Comparison of ENCODE assay signal across 20 cellular contexts in genomic region chr1:64167176-64167575, GRCh38. TPM values are rescaled to one million over a fixed set of nuclear protein-coding genes. Genes with fewer than 3 reads are reported as not detected.
A peak's percentile ranks its signal among the peaks of the same experiment; 100 is the strongest.
DNase-seq lines count a peak whose midpoint lies in the region; ATAC-seq and TF ChIP-seq lines count a peak whose summit lies in the region.
"Had no signal": no experiment of that assay in that cellular context is flagged by ENCODE, and none has a peak within 500 bp of the region (broad histone marks: within the 10 kb centered on the region; RNA-seq: fewer than 3 reads in every experiment).

No MANE protein-coding gene starts in this region.

- in situ Hi-C loops in G401 (cut with HindIII; ENCODE audit: low sequenced_read_pairs), result no loop called here

- H3K9me3 ChIP-seq in osteoblast (ENCODE audit: low read depth, low read length), result no peaks in the 10 kb centered on the region
- H3K9me3 ChIP-seq: BE2C had no signal

- peak overlapping the region; percentile 73 for H3K27ac ChIP-seq in osteoblast (ENCODE audit: low read depth, low read length)
- H3K27ac ChIP-seq: HL-60 had no signal

- no peak overlapping the region for H3K4me3 ChIP-seq in osteoblast (ENCODE audit: insufficient read depth, low read length)
- H3K4me3 ChIP-seq: K562 had no signal

- H4K20me1 ChIP-seq in osteoblast (ENCODE audit: insufficient read depth, low read length), result no peaks in the 10 kb centered on the region

- no peak for ATAC-seq in omental fat pad (ENCODE audit: low FRiP score)
- ATAC-seq: K562 had no signal

- H3K4me1 ChIP-seq in osteoblast (ENCODE audit: insufficient read depth, low read length), result peaks cover 42% of the 10 kb centered on the region

- peaks cover 3% of the 10 kb centered on the region for H3K36me3 ChIP-seq in osteoblast (ENCODE audit: insufficient read depth, low read length)

- peak; percentile 40 for DNase-seq in GM03348 (ENCODE audit: low spot score)
- DNase-seq in astrocyte of the hippocampus (ENCODE audit: low read depth, low spot score), result peak; percentile 68
- DNase-seq in fibroblast of peridontal ligament (ENCODE audit: extremely low read depth), result peak; percentile 97
- no peak for DNase-seq in osteoblast (ENCODE audit: insufficient read length, low spot score, missing footprints)
- DNase-seq in G401 (ENCODE audit: low spot score), result no peak
- DNase-seq in NCI-H774 (lab: John Stamatoyannopoulos, UW), result no peak
- no peak for DNase-seq in omental fat pad (ENCODE audit: low spot score)
- DNase-seq in NCI-H1436 (lab: John Stamatoyannopoulos, UW), result no peak
- DNase-seq: BE2C; CD4-positive, alpha-beta memory T cell; HCEC 1CT; NCI-H1417 treated with DMSO at 0.1 percent for 48 hours; NCI-H2029; NCI-H2171 treated with DMSO at 0.1 percent for 48 hours; NCI-H748 treated with DMSO at 0.1 percent for 48 hours; RPMI8226 had no signal

- H3K27me3 ChIP-seq in osteoblast (ENCODE audit: insufficient read depth, low read length), result no peaks in the 10 kb centered on the region
- H3K27me3 ChIP-seq: BE2C had no signal

- H2AFZ ChIP-seq in osteoblast (ENCODE audit: low read length), result no peak overlapping the region

- H3K4me2 ChIP-seq in osteoblast (ENCODE audit: insufficient read depth, low read length), result no peak overlapping the region

- TF ChIP-seq CTCF in osteoblast (IDR thresholded peaks at IDR 0.05; ENCODE audit: extremely low read depth, low read depth, low read length), result no peak
- no peak for TF ChIP-seq CTCF in omental fat pad (IDR thresholded peaks at IDR 0.05)

- no peaks in the 10 kb centered on the region for H3K79me2 ChIP-seq in osteoblast (ENCODE audit: insufficient read depth, low read length)

RNA-seq across cellular contexts. Expression of gene UBE2U, which starts 36.2 kb away (rescaled TPM):
- total RNA-seq in osteoblast, result not detected in 2 replicates
- total RNA-seq in G401 (2014; rRNA removed; shearing (Covaris generic)), result not detected in 2 replicates
- not detected for total RNA-seq in omental fat pad
- total RNA-seq: A673; CD4-positive, alpha-beta memory T cell; K562; NCI-H460 had no signal

Comparison
In these comparisons a context has a peak if more than half of its experiments do, and no peak if none do; other contexts are left out.
1. DNase-seq: peak in GM03348 (single experiment), astrocyte of the hippocampus (single experiment) and fibroblast of peridontal ligament (single experiment); none in osteoblast (single experiment), G401 (single experiment), NCI-H774 (single experiment), omental fat pad (single experiment) and NCI-H1436 (single experiment).